Comparison of ENCODE assay signal across 8 cellular contexts in the genomic region with DNA sequence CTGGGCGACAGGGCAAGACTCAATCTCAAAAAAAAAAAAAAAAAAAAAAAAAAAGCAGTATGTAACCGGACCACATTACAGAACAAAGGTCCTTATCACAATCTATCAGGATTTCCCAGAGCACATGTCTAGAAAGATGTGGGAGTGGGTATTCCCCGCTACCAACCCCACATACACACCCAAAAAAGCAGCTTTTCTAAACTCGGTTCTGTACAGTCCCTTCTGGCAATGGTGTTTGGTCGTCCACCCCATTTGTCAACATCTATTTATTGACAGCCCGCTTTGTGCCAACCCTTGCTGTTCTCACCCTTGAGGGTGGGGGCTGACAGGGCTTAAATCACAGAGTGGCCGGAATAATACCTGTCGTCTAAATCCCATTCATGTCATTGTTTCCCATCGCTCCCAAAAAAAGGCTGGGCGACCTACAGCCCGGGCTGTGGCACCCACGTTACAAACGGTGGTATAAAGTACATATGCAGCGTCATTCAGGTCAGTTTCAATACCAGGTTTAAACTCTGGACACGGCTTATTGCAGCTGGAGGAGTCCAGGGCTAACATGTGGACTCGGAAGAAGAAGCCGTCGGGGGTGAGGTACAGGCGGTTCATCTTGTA. TPM values are rescaled to one million over a fixed set of nuclear protein-coding genes. Genes with fewer than 3 reads are reported as not detected.
A peak's percentile ranks its signal among the peaks of the same experiment; 100 is the strongest.
DNase-seq lines count a peak whose midpoint lies in the region; ATAC-seq and TF ChIP-seq lines count a peak whose summit lies in the region.

No MANE protein-coding gene starts in this region.

- H3K4me1 Mint-ChIP-seq in activated CD4-positive, alpha-beta memory T cell treated with anti-CD3 and anti-CD28 coated beads for 36 hours (ENCODE audit: low read depth): peaks cover 28% of the 10 kb centered on the region

- TF ChIP-seq CTCF in right atrium auricular region (IDR thresholded peaks at IDR 0.05): no peak
- TF ChIP-seq CTCF in gastrocnemius medialis (IDR thresholded peaks at IDR 0.05 in 4 of 5, conservative IDR thresholded peaks at IDR 0.05 in 1 of 5): no peak

- ATAC-seq in gastrocnemius medialis: peak in 1 of 2 donors; percentile 1

- H3K9me3 Mint-ChIP-seq in activated CD4-positive, alpha-beta memory T cell treated with anti-CD3 and anti-CD28 coated beads for 36 hours: no peaks in the 10 kb centered on the region

- TF ChIP-seq POLR2A in gastrocnemius medialis (IDR thresholded peaks at IDR 0.05): no peak

- H3F3A ChIP-seq in GM23248 (ENCODE audit: insufficient read depth): peaks cover 27% of the 10 kb centered on the region

- no peaks in the 10 kb centered on the region for H3K79me2 ChIP-seq in ACC112 (ENCODE audit: control insufficient read depth, insufficient read depth, low read length, unreplicated experiment)
- no peaks in the 10 kb centered on the region for H3K79me2 ChIP-seq in GM23248 (ENCODE audit: insufficient read depth)

- peak overlapping the region; percentile 81 for H3K4me2 ChIP-seq in GM23248 (ENCODE audit: unreplicated experiment)

- 10 to 13% methylated on average over 18 to 19 of the region's 19 CpGs for WGBS in GM23248 (ENCODE audit: low coverage in 1 of 2, low lambda C conversion rate in 2 of 2, missing lambda C conversion rate in 2 of 2), 2 experiments

- peak overlapping the region; percentile 87 for H3K9ac ChIP-seq in GM23248

- H3K27me3 Mint-ChIP-seq in activated CD4-positive, alpha-beta memory T cell treated with anti-CD3 and anti-CD28 coated beads for 36 hours: no peaks in the 10 kb centered on the region

- H4K20me1 ChIP-seq in GM23248 (ENCODE audit: insufficient read depth): no peaks in the 10 kb centered on the region

- peak overlapping the region; percentile 96 for H3K4me3 Mint-ChIP-seq in activated CD4-positive, alpha-beta memory T cell treated with anti-CD3 and anti-CD28 coated beads for 36 hours

- peaks cover 11% of the 10 kb centered on the region for H3K36me3 Mint-ChIP-seq in activated CD4-positive, alpha-beta memory T cell treated with anti-CD3 and anti-CD28 coated beads for 36 hours

- H2AFZ ChIP-seq in ACC112 (ENCODE audit: low read length, unreplicated experiment) (peak overlapping the region; percentile 57), GM23248 (peak overlapping the region; percentile 86)

- H3K9me3 ChIP-seq in GM23248 (ENCODE audit: low read depth) (no peaks in the 10 kb centered on the region), right atrium auricular region (no peaks in the 10 kb centered on the region), gastrocnemius medialis (no peaks in the 10 kb centered on the region)

- H3K27ac Mint-ChIP-seq in activated CD4-positive, alpha-beta memory T cell treated with anti-CD3 and anti-CD28 coated beads for 36 hours: peak overlapping the region; percentile 88

- CTCF ChIA-PET in activated CD4-positive, alpha-beta memory T cell treated with anti-CD3 and anti-CD28 coated beads for 36 hours (lab: Charles Lee): no interaction called here

- no peaks in the 10 kb centered on the region for H3K36me3 ChIP-seq in ACC112 (ENCODE audit: insufficient read depth, low read length)
- no peaks in the 10 kb centered on the region for H3K36me3 ChIP-seq in GM23248 (ENCODE audit: low read depth)
- H3K36me3 ChIP-seq in right atrium auricular region: no peaks in the 10 kb centered on the region
- H3K36me3 ChIP-seq in gastrocnemius medialis: no peaks in the 10 kb centered on the region

- H3K4me3 ChIP-seq in ACC112 (ENCODE audit: low read depth, low read length) (peak overlapping the region; percentile 77), GM23248 (peak overlapping the region; percentile 84), right atrium auricular region (peak overlapping the region; percentile 50 to 68), gastrocnemius medialis (peak overlapping the region; percentile 58 to 83 (median 74))

- peak; percentile 8 for DNase-seq in GM23248
- peak; percentile 22 for DNase-seq in activated CD4-positive, alpha-beta memory T cell treated with anti-CD3 and anti-CD28 coated beads for 36 hours
- no peak for DNase-seq in right atrium auricular region (ENCODE audit: low spot score)
- DNase-seq in gastrocnemius medialis: no peak
- no peak for DNase-seq in DMS79 treated with DMSO at 0.1 percent for 48 hours (lab: John Stamatoyannopoulos, UW)
- DNase-seq in ACHN: no peak
- DNase-seq in DMS153 treated with DMSO at 0.1 percent for 48 hours (lab: John Stamatoyannopoulos, UW; ENCODE audit: unreplicated experiment): no peak

- intact Hi-C loops in activated CD4-positive, alpha-beta memory T cell treated with anti-CD3 and anti-CD28 coated beads for 36 hours (cut with micrococcal nuclease): loop anchor here (5.0 kb wide), 1 partner anchor 165 kb away; a partner anchor contains a TSS
- intact Hi-C loops in gastrocnemius medialis (cut with DNase I; ENCODE audit: low total_unique reads): loop anchor here (1.0 to 5.0 kb wide), 4 partner anchors 28 to 1690 kb away; a partner anchor contains a TSS

- H3K4me1 ChIP-seq in ACC112 (ENCODE audit: control insufficient read depth, insufficient read depth, low read length, unreplicated experiment): peaks cover 9% of the 10 kb centered on the region
- peaks cover 10% of the 10 kb centered on the region for H3K4me1 ChIP-seq in GM23248 (ENCODE audit: insufficient read depth)
- H3K4me1 ChIP-seq in right atrium auricular region: peaks cover 0 to 32% of the 10 kb centered on the region in 2 donors
- peaks cover 11 to 18% of the 10 kb centered on the region in 2 donors for H3K4me1 ChIP-seq in gastrocnemius medialis

- no peaks in the 10 kb centered on the region for H3K9me2 ChIP-seq in GM23248 (ENCODE audit: insufficient read depth)

- H3K27me3 ChIP-seq in ACC112 (ENCODE audit: insufficient read depth, low read length) (no peaks in the 10 kb centered on the region), GM23248 (replicated peaks; ENCODE audit: insufficient read depth) (no peaks in the 10 kb centered on the region), right atrium auricular region (no peaks in the 10 kb centered on the region), gastrocnemius medialis (no peaks in the 10 kb centered on the region)

- H3K27ac ChIP-seq in ACC112 (ENCODE audit: low read depth, low read length) (peak overlapping the region; percentile 68; the same call in 1 of the 2 replicates), GM23248 (peak overlapping the region; percentile 77), right atrium auricular region (peak overlapping the region; percentile 93 to 97), gastrocnemius medialis (peak overlapping the region; percentile 90 to 96 (median 93))

- in situ Hi-C loops in GM23248 (cut with MboI): no loop called here
- in situ Hi-C loops in gastrocnemius medialis (cut with MboI; ENCODE audit: low sequenced_read_pairs in 4 of 4): no loop called here
- in situ Hi-C loops in ACHN (cut with HindIII; ENCODE audit: low pct_ligation_motif_present, low pct_unique_long_range_greater_than_20kb, low sequenced_read_pairs): no loop called here

- POLR2A ChIA-PET in activated CD4-positive, alpha-beta memory T cell treated with anti-CD3 and anti-CD28 coated beads for 36 hours (lab: Charles Lee): interaction anchor here (1.1 to 1.8 kb wide), 2 partner anchors 27 to 43 kb away, joined by 3 to 9 read pairs; a partner anchor contains a TSS

RNA-seq across cellular contexts. Expression of a gene that starts 3.6 kb away (rescaled TPM):
- 8.0 and 14.3 TPM in 2 replicates for total RNA-seq in GM23248 (2014; rRNA removed; shearing (Covaris generic))
- 12.0 and 12.8 TPM in 2 replicates for polyA plus RNA-seq in GM23248 (2016; fragmentation: Nextera tagmentation; extraction: Ambion mirVana)
- total RNA-seq in activated CD4-positive, alpha-beta memory T cell treated with anti-CD3 and anti-CD28 coated beads for 36 hours: 10 to 100 TPM; 29.8 to 31.1 TPM
- 10 to 100 TPM in 1 of 2 donors, 1 to 10 TPM in 1; 6.9 to 10.1 TPM for total RNA-seq in right atrium auricular region
- total RNA-seq in gastrocnemius medialis: 1 to 10 TPM; 1.5 to 9.0 (median 5.6) TPM

RNA-seq across cellular contexts. Expression of a gene that starts 42.9 kb away (rescaled TPM):
- total RNA-seq in GM23248 (2014; rRNA removed; shearing (Covaris generic)): 98.2 and 108 TPM in 2 replicates
- polyA plus RNA-seq in GM23248 (2016; fragmentation: Nextera tagmentation; extraction: Ambion mirVana): 153 and 159 TPM in 2 replicates
- total RNA-seq in activated CD4-positive, alpha-beta memory T cell treated with anti-CD3 and anti-CD28 coated beads for 36 hours: 100 to 1,000 TPM; 225 to 229 TPM
- total RNA-seq in right atrium auricular region: 10 to 100 TPM; 17.9 to 19.2 TPM
- total RNA-seq in gastrocnemius medialis: 10 to 100 TPM; 14.5 to 23.3 (median 19.3) TPM

Comparison
In these comparisons a context has a peak if more than half of its experiments do, and no peak if none do; other contexts are left out.
1. DNase-seq: peak in GM23248 (single experiment) and activated CD4-positive, alpha-beta memory T cell treated with anti-CD3 and anti-CD28 coated beads for 36 hours (single experiment); none in right atrium auricular region (single experiment), gastrocnemius medialis (0 of 2), DMS79 treated with DMSO at 0.1 percent for 48 hours (single experiment), ACHN (single experiment) and DMS153 treated with DMSO at 0.1 percent for 48 hours (single experiment).
2. Peak in every context shown above with its lines, with median percentiles within 50 percentile points of each other: H3K27ac ChIP-seq and H3K4me3 ChIP-seq.